Comparison of ENCODE assay signal across 12 cellular contexts in the genomic region with DNA sequence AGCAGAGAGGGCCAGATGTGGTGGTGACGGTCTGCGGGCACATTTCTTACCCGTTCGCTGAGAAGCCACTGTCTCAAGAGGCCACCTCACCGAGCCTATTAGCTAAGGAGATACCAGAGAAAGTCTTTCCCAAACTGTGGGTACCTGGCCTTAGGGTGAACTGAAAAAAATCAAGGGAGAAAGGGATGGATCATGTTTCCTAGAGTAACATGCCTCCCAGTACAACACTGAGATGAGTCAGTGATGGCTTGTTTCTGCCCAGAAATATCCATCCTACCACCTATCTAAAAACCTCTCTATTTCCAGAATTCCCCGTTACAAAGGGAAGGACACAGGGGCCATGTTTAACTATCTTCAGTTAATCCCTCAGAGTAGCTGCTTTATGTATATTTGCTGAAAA.
A peak's percentile ranks its signal among the peaks of the same experiment; 100 is the strongest.
DNase-seq lines count a peak whose midpoint lies in the region; ATAC-seq and TF ChIP-seq lines count a peak whose summit lies in the region.
"Had no signal": no experiment of that assay in that cellular context is flagged by ENCODE, and none has a peak within 500 bp of the region (broad histone marks: within the 10 kb centered on the region; RNA-seq: fewer than 3 reads in every experiment).

No MANE protein-coding gene starts in this region.

- H3K27me3 ChIP-seq in GM23338 (ENCODE audit: insufficient read depth) (no peaks in the 10 kb centered on the region), brain microvascular endothelial cell (replicated peaks) (no peaks in the 10 kb centered on the region)
- H3K27me3 ChIP-seq: BLaER1 treated with 17β-estradiol and CSF1 and Interleukin-3, amounts not matched to agents 10 nM and 100 nM had no signal

- no peak overlapping the region for H2AFZ ChIP-seq in GM23338

- H3K4me2 ChIP-seq in GM23338 = no peak overlapping the region
- H3K4me2 ChIP-seq: BLaER1 treated with 17β-estradiol and CSF1 and Interleukin-3, amounts not matched to agents 10 nM and 100 nM had no signal

- no peak overlapping the region for H3K27ac ChIP-seq in GM23338 (ENCODE audit: low read depth)
- H3K27ac ChIP-seq in brain microvascular endothelial cell = no peak overlapping the region
- H3K27ac ChIP-seq: BLaER1 treated with 17β-estradiol and CSF1 and Interleukin-3, amounts not matched to agents 10 nM and 100 nM had no signal

- H3K27ac Mint-ChIP-seq in GM23338 (peak overlapping the region; percentile 31; the same call in 1 of the 2 replicates), osteocyte (ENCODE audit: unreplicated experiment) (peak overlapping the region; percentile 13)
- H3K27ac Mint-ChIP-seq: CD4-positive, CD25-positive, alpha-beta regulatory T cell had no signal

- no peak for TF ChIP-seq CTCF in GM23338 (conservative IDR thresholded peaks at IDR 0.05; ENCODE audit: low read depth in 2 of 2)
- no peak for TF ChIP-seq CTCF in fibroblast of mammary gland (conservative IDR thresholded peaks at IDR 0.05; ENCODE audit: control insufficient read depth, insufficient read depth, low read depth, low read length)
- TF ChIP-seq CTCF in osteocyte (IDR thresholded peaks at IDR 0.05) = no peak
- no peak for TF ChIP-seq CTCF in brain microvascular endothelial cell (IDR thresholded peaks at IDR 0.05; ENCODE audit: low read depth, low read length, missing control alignments)

- H3K4me1 Mint-ChIP-seq in GM23338 (no peaks in the 10 kb centered on the region; the same call in 2 of the 3 replicates), osteocyte (ENCODE audit: unreplicated experiment) (peaks cover 8% of the 10 kb centered on the region)
- H3K4me1 Mint-ChIP-seq: CD4-positive, CD25-positive, alpha-beta regulatory T cell had no signal

- H3K36me3 ChIP-seq in GM23338 (ENCODE audit: insufficient read depth) (peaks cover 4% of the 10 kb centered on the region; the same call in 1 of the 2 replicates), brain microvascular endothelial cell (replicated peaks) (no peaks in the 10 kb centered on the region)
- H3K36me3 ChIP-seq: BLaER1 treated with 17β-estradiol and CSF1 and Interleukin-3, amounts not matched to agents 10 nM and 100 nM had no signal

- in situ Hi-C loops in brain microvascular endothelial cell (cut with HindIII; ENCODE audit: low pct_ligation_motif_present, low sequenced_read_pairs) = no loop called here

- H3K9me3 Mint-ChIP-seq in GM23338 (peaks cover 6% of the 10 kb centered on the region; the same call in 2 of the 3 replicates), osteocyte (ENCODE audit: unreplicated experiment) (no peaks in the 10 kb centered on the region)

- no peaks in the 10 kb centered on the region for H3K79me2 ChIP-seq in GM23338 (replicated peaks; ENCODE audit: insufficient read depth)

- ATAC-seq in GM23338 (no peak), HG02970 (IDR thresholded peaks at IDR 0.05; ENCODE audit: low FRiP score, unreplicated experiment) (no peak)
- ATAC-seq: HCT116 had no signal

- H3K4me3 ChIP-seq in GM23338 (no peak overlapping the region), fibroblast of mammary gland (ENCODE audit: control insufficient read depth, low read depth, low read length) (no peak overlapping the region), brain microvascular endothelial cell (ENCODE audit: low read depth, low read length) (no peak overlapping the region)
- H3K4me3 ChIP-seq: BLaER1 treated with 17β-estradiol and CSF1 and Interleukin-3, amounts not matched to agents 10 nM and 100 nM had no signal

- H3F3A ChIP-seq in GM23338 (replicated peaks; ENCODE audit: low read depth) = no peaks in the 10 kb centered on the region

- H3K36me3 Mint-ChIP-seq in GM23338 (ENCODE audit: low read depth) (no peaks in the 10 kb centered on the region), osteocyte (ENCODE audit: unreplicated experiment) (no peaks in the 10 kb centered on the region)
- H3K36me3 Mint-ChIP-seq: CD4-positive, CD25-positive, alpha-beta regulatory T cell had no signal

- H3K27me3 Mint-ChIP-seq in GM23338 (ENCODE audit: insufficient read depth, low read depth, poor library complexity) (no peaks in the 10 kb centered on the region), osteocyte (ENCODE audit: unreplicated experiment) (no peaks in the 10 kb centered on the region)
- H3K27me3 Mint-ChIP-seq: CD4-positive, CD25-positive, alpha-beta regulatory T cell had no signal

- H3K9me2 ChIP-seq in GM23338 (ENCODE audit: insufficient read depth) = peaks cover 5% of the 10 kb centered on the region; the same call in 1 of the 2 replicates

- no peaks in the 10 kb centered on the region for H4K20me1 ChIP-seq in GM23338 (replicated peaks; ENCODE audit: insufficient read depth)
- H4K20me1 ChIP-seq: BLaER1 treated with 17β-estradiol and CSF1 and Interleukin-3, amounts not matched to agents 10 nM and 100 nM had no signal

- DNase-seq in GM23338 (ENCODE audit: low spot score) (no peak), M059J (ENCODE audit: low read depth) (peak; percentile 54), fibroblast of mammary gland (ENCODE audit: low read depth) (peak; percentile 8), osteocyte (ENCODE audit: extremely low spot score, unreplicated experiment) (no peak), NCI-H2171 treated with DMSO at 0.1 percent for 48 hours (lab: John Stamatoyannopoulos, UW) (no peak), brain microvascular endothelial cell (no peak)
- DNase-seq: 8988T; CD4-positive, CD25-positive, alpha-beta regulatory T cell; GF-D8 had no signal

- H3K4me3 Mint-ChIP-seq in GM23338 (no peak overlapping the region), osteocyte (ENCODE audit: unreplicated experiment) (no peak overlapping the region)
- H3K4me3 Mint-ChIP-seq: CD4-positive, CD25-positive, alpha-beta regulatory T cell had no signal

- no peaks in the 10 kb centered on the region for H3K4me1 ChIP-seq in GM23338 (ENCODE audit: insufficient read depth)
- H3K4me1 ChIP-seq: BLaER1 treated with 17β-estradiol and CSF1 and Interleukin-3, amounts not matched to agents 10 nM and 100 nM had no signal

TF ChIP-seq in GM23338, 12 proteins besides CTCF, POLR2A, EP300 and RAD21 (continues in another document):
- TF ChIP-seq, protein P1, sequence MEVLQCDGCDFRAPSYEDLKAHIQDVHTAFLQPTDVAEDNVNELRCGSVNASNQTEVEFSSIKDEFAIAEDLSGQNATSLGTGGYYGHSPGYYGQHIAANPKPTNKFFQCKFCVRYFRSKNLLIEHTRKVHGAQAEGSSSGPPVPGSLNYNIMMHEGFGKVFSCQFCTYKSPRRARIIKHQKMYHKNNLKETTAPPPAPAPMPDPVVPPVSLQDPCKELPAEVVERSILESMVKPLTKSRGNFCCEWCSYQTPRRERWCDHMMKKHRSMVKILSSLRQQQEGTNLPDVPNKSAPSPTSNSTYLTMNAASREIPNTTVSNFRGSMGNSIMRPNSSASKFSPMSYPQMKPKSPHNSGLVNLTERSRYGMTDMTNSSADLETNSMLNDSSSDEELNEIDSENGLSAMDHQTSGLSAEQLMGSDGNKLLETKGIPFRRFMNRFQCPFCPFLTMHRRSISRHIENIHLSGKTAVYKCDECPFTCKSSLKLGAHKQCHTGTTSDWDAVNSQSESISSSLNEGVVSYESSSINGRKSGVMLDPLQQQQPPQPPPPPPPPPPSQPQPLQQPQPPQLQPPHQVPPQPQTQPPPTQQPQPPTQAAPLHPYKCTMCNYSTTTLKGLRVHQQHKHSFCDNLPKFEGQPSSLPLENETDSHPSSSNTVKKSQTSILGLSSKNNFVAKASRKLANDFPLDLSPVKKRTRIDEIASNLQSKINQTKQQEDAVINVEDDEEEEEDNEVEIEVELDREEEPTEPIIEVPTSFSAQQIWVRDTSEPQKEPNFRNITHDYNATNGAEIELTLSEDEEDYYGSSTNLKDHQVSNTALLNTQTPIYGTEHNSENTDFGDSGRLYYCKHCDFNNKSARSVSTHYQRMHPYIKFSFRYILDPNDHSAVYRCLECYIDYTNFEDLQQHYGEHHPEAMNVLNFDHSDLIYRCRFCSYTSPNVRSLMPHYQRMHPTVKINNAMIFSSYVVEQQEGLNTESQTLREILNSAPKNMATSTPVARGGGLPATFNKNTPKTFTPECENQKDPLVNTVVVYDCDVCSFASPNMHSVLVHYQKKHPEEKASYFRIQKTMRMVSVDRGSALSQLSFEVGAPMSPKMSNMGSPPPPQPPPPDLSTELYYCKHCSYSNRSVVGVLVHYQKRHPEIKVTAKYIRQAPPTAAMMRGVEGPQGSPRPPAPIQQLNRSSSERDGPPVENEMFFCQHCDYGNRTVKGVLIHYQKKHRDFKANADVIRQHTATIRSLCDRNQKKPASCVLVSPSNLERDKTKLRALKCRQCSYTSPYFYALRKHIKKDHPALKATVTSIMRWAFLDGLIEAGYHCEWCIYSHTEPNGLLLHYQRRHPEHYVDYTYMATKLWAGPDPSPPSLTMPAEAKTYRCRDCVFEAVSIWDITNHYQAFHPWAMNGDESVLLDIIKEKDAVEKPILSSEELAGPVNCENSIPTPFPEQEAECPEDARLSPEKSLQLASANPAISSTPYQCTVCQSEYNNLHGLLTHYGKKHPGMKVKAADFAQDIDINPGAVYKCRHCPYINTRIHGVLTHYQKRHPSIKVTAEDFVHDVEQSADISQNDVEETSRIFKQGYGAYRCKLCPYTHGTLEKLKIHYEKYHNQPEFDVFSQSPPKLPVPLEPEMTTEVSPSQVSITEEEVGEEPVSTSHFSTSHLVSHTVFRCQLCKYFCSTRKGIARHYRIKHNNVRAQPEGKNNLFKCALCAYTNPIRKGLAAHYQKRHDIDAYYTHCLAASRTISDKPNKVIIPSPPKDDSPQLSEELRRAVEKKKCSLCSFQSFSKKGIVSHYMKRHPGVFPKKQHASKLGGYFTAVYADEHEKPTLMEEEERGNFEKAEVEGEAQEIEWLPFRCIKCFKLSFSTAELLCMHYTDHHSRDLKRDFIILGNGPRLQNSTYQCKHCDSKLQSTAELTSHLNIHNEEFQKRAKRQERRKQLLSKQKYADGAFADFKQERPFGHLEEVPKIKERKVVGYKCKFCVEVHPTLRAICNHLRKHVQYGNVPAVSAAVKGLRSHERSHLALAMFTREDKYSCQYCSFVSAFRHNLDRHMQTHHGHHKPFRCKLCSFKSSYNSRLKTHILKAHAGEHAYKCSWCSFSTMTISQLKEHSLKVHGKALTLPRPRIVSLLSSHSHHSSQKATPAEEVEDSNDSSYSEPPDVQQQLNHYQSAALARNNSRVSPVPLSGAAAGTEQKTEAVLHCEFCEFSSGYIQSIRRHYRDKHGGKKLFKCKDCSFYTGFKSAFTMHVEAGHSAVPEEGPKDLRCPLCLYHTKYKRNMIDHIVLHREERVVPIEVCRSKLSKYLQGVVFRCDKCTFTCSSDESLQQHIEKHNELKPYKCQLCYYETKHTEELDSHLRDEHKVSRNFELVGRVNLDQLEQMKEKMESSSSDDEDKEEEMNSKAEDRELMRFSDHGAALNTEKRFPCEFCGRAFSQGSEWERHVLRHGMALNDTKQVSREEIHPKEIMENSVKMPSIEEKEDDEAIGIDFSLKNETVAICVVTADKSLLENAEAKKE (CRISPR knock-in tag; IDR thresholded peaks at IDR 0.05) = no peak
- no peak for TF ChIP-seq EZH2 (IDR thresholded peaks at IDR 0.05; ENCODE audit: low read depth, unreplicated experiment)
- TF ChIP-seq CREB1 (CRISPR knock-in tag; IDR thresholded peaks at IDR 0.05; ENCODE audit: low read depth) = no peak
- no peak for TF ChIP-seq ZNF114 (CRISPR knock-in tag; IDR thresholded peaks at IDR 0.05)
- TF ChIP-seq NANOG (IDR thresholded peaks at IDR 0.05; ENCODE audit: borderline replicate concordance) = no peak
- no peak for TF ChIP-seq EZH2phosphoT487 (IDR thresholded peaks at IDR 0.05; ENCODE audit: unreplicated experiment)
- no peak for TF ChIP-seq STAT1 (IDR thresholded peaks at IDR 0.05; ENCODE audit: unreplicated experiment)

Comparison
In these comparisons a context has a peak if more than half of its experiments do, and no peak if none do; other contexts are left out.
1. DNase-seq: peak in M059J (single experiment) and fibroblast of mammary gland (single experiment); none in GM23338 (single experiment), osteocyte (single experiment), NCI-H2171 treated with DMSO at 0.1 percent for 48 hours (single experiment) and brain microvascular endothelial cell (single experiment).